ENCODE assay signal across 24 cellular contexts in genomic region chr18:37662099-37662498, GRCh38.
"Had no signal": no experiment of that assay in that cellular context is flagged by ENCODE, and none has a peak within 500 bp of the region (broad histone marks: within the 10 kb centered on the region; RNA-seq: fewer than 3 reads in every experiment).

No MANE protein-coding gene starts in this region.

- H3K27me3 ChIP-seq: MG63, SJSA1 had no signal

- ATAC-seq: HepG2 had no signal

- H3K4me3 ChIP-seq: MG63, SJSA1, SK-N-MC had no signal

- H3K4me1 ChIP-seq: SJSA1 had no signal

- H3K27ac ChIP-seq: SJSA1, SK-N-MC had no signal

- H3K9me3 ChIP-seq: MG63, SJSA1 had no signal

- DNase-seq: IMR-90, Karpas-422, KG1, MG63, NCI-H1092, NCI-H1105 treated with DMSO at 0.1 percent for 48 hours, NCI-H1417 treated with DMSO at 0.1 percent for 48 hours, NCI-H146, NCI-H1694 treated with DMSO at 0.1 percent for 48 hours, NCI-H1930, NCI-H2081, NCI-H2171, NCI-H226, NCI-H446, NCI-H510A, NCI-H524 treated with DMSO at 0.1 percent for 48 hours, NCI-H69, NCI-H774, Right ventricle myocardium superior, RPMI8226, SIG-M5 had no signal

- H3K36me3 ChIP-seq: MG63, SJSA1 had no signal
